In genomic region chr10:4088354-4089066, GRCh38 we compare ENCODE assay signal across 22 cellular contexts.
A peak's percentile ranks its signal among the peaks of the same experiment; 100 is the strongest.
DNase-seq lines count a peak whose midpoint lies in the region; ATAC-seq, FAIRE-seq and TF ChIP-seq lines count a peak whose summit lies in the region.
"Had no signal": no experiment of that assay in that cellular context is flagged by ENCODE, and none has a peak within 500 bp of the region (broad histone marks: within the 10 kb centered on the region; RNA-seq: fewer than 3 reads in every experiment).

No MANE protein-coding gene starts in this region.

- H2BK120ac ChIP-seq in H1 (replicated peaks; ENCODE audit: low read depth, low read length): no peak overlapping the region

- H3K79me2 ChIP-seq in HepG2 (ENCODE audit: insufficient read depth, low read length): no peaks in the 10 kb centered on the region
- H3K79me2 ChIP-seq in H1 (ENCODE audit: control insufficient read depth in 1 of 2, insufficient read depth in 2 of 2, low read length in 2 of 2): no peaks in the 10 kb centered on the region

- no peak overlapping the region for H2BK15ac ChIP-seq in H1 (ENCODE audit: low read length)

- H2AFZ ChIP-seq in HepG2 (ENCODE audit: low read length): no peak overlapping the region
- no peak overlapping the region for H2AFZ ChIP-seq in H1 (ENCODE audit: low read length)

- H3K4me3 Mint-ChIP-seq in activated CD4-positive, alpha-beta T cell treated with anti-CD3 and anti-CD28 coated beads, Interleukin-2, amount 10 ng/mL, durations not matched to agents 7 days and 5 days: no peak overlapping the region
- H3K4me3 Mint-ChIP-seq: B cell, CD14-positive monocyte had no signal

- TF ChIP-seq CTCF in HepG2 (CRISPR knock-in tag; IDR thresholded peaks at IDR 0.05): no peak
- no peak for TF ChIP-seq CTCF in right lobe of liver (IDR thresholded peaks at IDR 0.05)
- no peak for TF ChIP-seq CTCF in HEK293 (tag by site-specific recombination; IDR thresholded peaks at IDR 0.05)
- TF ChIP-seq CTCF in H1 (IDR thresholded peaks at IDR 0.05; ENCODE audit: control extremely low read depth in 1 of 3, insufficient read depth in 1 of 3, low read depth in 1 of 3, low read length in 3 of 3): no peak

- no peaks in the 10 kb centered on the region for H3K36me3 ChIP-seq in HepG2 (replicated peaks in 1 of 2; ENCODE audit: control insufficient read depth in 1 of 2, insufficient read depth in 2 of 2, low read length in 2 of 2)
- no peaks in the 10 kb centered on the region for H3K36me3 ChIP-seq in right lobe of liver
- no peaks in the 10 kb centered on the region for H3K36me3 ChIP-seq in HEK293 (ENCODE audit: control insufficient read depth in 2 of 2, insufficient read depth in 1 of 2, low read length in 2 of 2)
- no peaks in the 10 kb centered on the region for H3K36me3 ChIP-seq in H1 (ENCODE audit: control insufficient read depth in 2 of 4, insufficient read depth in 4 of 4, low read length in 3 of 4)
- H3K36me3 ChIP-seq: SJCRH30 had no signal

- peaks cover 12% of the 10 kb centered on the region for H3K9me3 Mint-ChIP-seq in activated CD4-positive, alpha-beta T cell treated with anti-CD3 and anti-CD28 coated beads, Interleukin-2, amount 10 ng/mL, durations not matched to agents 7 days and 5 days

- in situ Hi-C loops in HepG2 (cut with HindIII; ENCODE audit: extremely low pct_ligation_motif_present, low pct_unique_long_range_greater_than_20kb): no loop called here

- TF ChIP-seq RAD21 in HepG2 (CRISPR knock-in tag; IDR thresholded peaks at IDR 0.05): no peak
- no peak for TF ChIP-seq RAD21 in H1 (IDR thresholded peaks at IDR 0.05 in 1 of 2, conservative IDR thresholded peaks at IDR 0.05 in 1 of 2; ENCODE audit: low read depth in 2 of 2, low read length in 2 of 2)

- H4K91ac ChIP-seq in H1 (replicated peaks; ENCODE audit: insufficient read length, low read length): no peak overlapping the region

- intact Hi-C loops in HepG2 (cut with micrococcal nuclease; ENCODE audit: unreplicated experiment) (no loop called here), right lobe of liver (cut with DNase I) (no loop called here)

- no peak for TF ChIP-seq EP300 in HepG2 (IDR thresholded peaks at IDR 0.05; ENCODE audit: low read depth in 2 of 2, low read length in 2 of 2)
- no peak for TF ChIP-seq EP300 in HepG2 (CRISPR knock-in tag; IDR thresholded peaks at IDR 0.05; ENCODE audit: borderline replicate concordance)
- TF ChIP-seq EP300 in H1 (IDR thresholded peaks at IDR 0.05; ENCODE audit: borderline replicate concordance in 1 of 2, low read depth in 2 of 2, low read length in 2 of 2): no peak

- no peak for TF ChIP-seq POLR2A in HepG2 (IDR thresholded peaks at IDR 0.05; ENCODE audit: insufficient read depth in 1 of 2, low read depth in 2 of 2, low read length in 2 of 2)
- no peak for TF ChIP-seq POLR2A in right lobe of liver (IDR thresholded peaks at IDR 0.05)
- no peak for TF ChIP-seq POLR2A in H1 (IDR thresholded peaks at IDR 0.05; ENCODE audit: control extremely low read depth in 1 of 2, low read depth in 2 of 2, low read length in 2 of 2)

- H3K14ac ChIP-seq in H1 (ENCODE audit: insufficient read length): no peak overlapping the region

- H3K4me3 ChIP-seq in HepG2 (replicated peaks in 1 of 3; ENCODE audit: insufficient read depth in 1 of 3, low read depth in 2 of 3, low read length in 3 of 3): no peak overlapping the region
- H3K4me3 ChIP-seq in right lobe of liver: no peak overlapping the region
- H3K4me3 ChIP-seq in HEK293 (ENCODE audit: low read depth, low read length): no peak overlapping the region
- H3K4me3 ChIP-seq in H1 (ENCODE audit: extremely low read depth in 1 of 4, insufficient read depth in 2 of 4, low read depth in 3 of 4, low read length in 4 of 4): no peak overlapping the region
- H3K4me3 ChIP-seq: SJCRH30 had no signal

- H3K27me3 ChIP-seq in HepG2 (ENCODE audit: control insufficient read depth in 1 of 2, insufficient read depth in 2 of 2, low read length in 2 of 2) (peaks cover 0 to 25% of the 10 kb centered on the region in 2 experiments; a peak in 3 of 5 replicates), right lobe of liver (no peaks in the 10 kb centered on the region), H1 (replicated peaks in 1 of 4; ENCODE audit: control insufficient read depth in 3 of 4, extremely low read depth in 1 of 4, insufficient read depth in 3 of 4, low read length in 3 of 4) (no peaks in the 10 kb centered on the region)
- H3K27me3 ChIP-seq: SJCRH30 had no signal

- H2BK5ac ChIP-seq in H1 (ENCODE audit: low read depth, low read length): no peak overlapping the region

- H3K18ac ChIP-seq in H1 (ENCODE audit: extremely low read depth, low read length): no peak overlapping the region

- no peaks in the 10 kb centered on the region for H3K9me3 ChIP-seq in HepG2 (ENCODE audit: low read length)
- no peaks in the 10 kb centered on the region for H3K9me3 ChIP-seq in right lobe of liver
- H3K9me3 ChIP-seq in HEK293 (ENCODE audit: control insufficient read depth, insufficient read depth, low read depth, low read length): no peaks in the 10 kb centered on the region
- H3K9me3 ChIP-seq in H1 (ENCODE audit: insufficient read depth in 2 of 2, low read depth in 1 of 2, low read length in 1 of 2): no peaks in the 10 kb centered on the region
- H3K9me3 ChIP-seq: SJCRH30 had no signal

- POLR2A ChIA-PET in activated CD4-positive, alpha-beta T cell treated with anti-CD3 and anti-CD28 coated beads, Interleukin-2, amount 10 ng/mL, durations not matched to agents 7 days and 5 days (lab: Charles Lee): no interaction called here
- POLR2A ChIA-PET in HepG2 (lab: Yijun Ruan, JAX) (no interaction called here), HEK293 (lab: Yijun Ruan, JAX) (no interaction called here), H1 (lab: Charles Lee; ENCODE audit: partially characterized antibody) (no interaction called here)

- WGBS in HepG2 (ENCODE audit: low lambda C conversion rate): 26% methylated on average over 14 of the region's 14 CpGs
- 81% methylated on average over 14 of the region's 14 CpGs for WGBS in right lobe of liver (ENCODE audit: insufficient coverage, low coverage, low lambda C conversion rate, missing lambda C conversion rate)
- 93% methylated on average over 13 of the region's 14 CpGs; no CpG with 5 or more reads in 1 of the 2 experiments for WGBS in H1 (ENCODE audit: extremely low coverage in 1 of 2, insufficient coverage in 1 of 2, insufficient read length in 1 of 2, insufficient replicate concordance in 2 of 2, low coverage in 1 of 2, low lambda C conversion rate in 2 of 2, missing lambda C conversion rate in 1 of 2), 2 experiments

- no peaks in the 10 kb centered on the region for H3K79me1 ChIP-seq in H1 (ENCODE audit: low read depth, low read length)

- H2BK12ac ChIP-seq in H1 (ENCODE audit: low read depth, low read length): no peak overlapping the region

- CTCF ChIA-PET in activated CD4-positive, alpha-beta T cell treated with anti-CD3 and anti-CD28 coated beads, Interleukin-2, amount 10 ng/mL, durations not matched to agents 7 days and 5 days (lab: Charles Lee): interaction anchor here (1.0 kb wide), 1 partner anchor 17 kb away, joined by 3 read pairs; no protein-coding TSS in a partner anchor
- CTCF ChIA-PET in HepG2 (lab: Yijun Ruan, JAX; ENCODE audit: low intra/inter-chr PET ratio, low total read pairs) (no interaction called here), HEK293 (lab: Yijun Ruan, JAX) (no interaction called here), H1 (lab: Charles Lee; ENCODE audit: partially characterized antibody) (no interaction called here)

- H3K4me1 Mint-ChIP-seq in activated CD4-positive, alpha-beta T cell treated with anti-CD3 and anti-CD28 coated beads, Interleukin-2, amount 10 ng/mL, durations not matched to agents 7 days and 5 days: no peaks in the 10 kb centered on the region
- H3K4me1 Mint-ChIP-seq: B cell, CD14-positive monocyte had no signal

- H4K8ac ChIP-seq in H1 (ENCODE audit: extremely low read depth, insufficient read depth, low read length): no peak overlapping the region

- H3K56ac ChIP-seq in H1 (replicated peaks; ENCODE audit: insufficient read length, low read depth, low read length): no peak overlapping the region

- no peak for ATAC-seq in HepG2
- ATAC-seq in right lobe of liver: no peak

- H3K27ac Mint-ChIP-seq in activated CD4-positive, alpha-beta T cell treated with anti-CD3 and anti-CD28 coated beads, Interleukin-2, amount 10 ng/mL, durations not matched to agents 7 days and 5 days: no peak overlapping the region
- H3K27ac Mint-ChIP-seq: B cell, CD14-positive monocyte had no signal

- H2AK5ac ChIP-seq in H1 (ENCODE audit: low read depth, low read length): no peak overlapping the region

- H3K4me2 ChIP-seq in HepG2 (ENCODE audit: low read depth, low read length) (no peak overlapping the region), H1 (ENCODE audit: insufficient read depth in 1 of 2, low read depth in 2 of 2, low read length in 2 of 2) (no peak overlapping the region)

- peaks cover 3% of the 10 kb centered on the region for H3K36me3 Mint-ChIP-seq in activated CD4-positive, alpha-beta T cell treated with anti-CD3 and anti-CD28 coated beads, Interleukin-2, amount 10 ng/mL, durations not matched to agents 7 days and 5 days (ENCODE audit: low read depth)
- H3K36me3 Mint-ChIP-seq: CD14-positive monocyte had no signal

- DNase-seq in activated CD4-positive, alpha-beta T cell treated with anti-CD3 and anti-CD28 coated beads for 48 hours: peak; percentile 11
- DNase-seq in activated CD4-positive, alpha-beta T cell treated with anti-CD3 and anti-CD28 coated beads, Interleukin-2, amount 10 ng/mL, durations not matched to agents 7 days and 5 days: no peak
- DNase-seq in HepG2 (ENCODE audit: low spot score) (no peak), right lobe of liver (no peak), H1 (ENCODE audit: low read depth in 1 of 2, low spot score in 2 of 2) (no peak), COLO668 (lab: John Stamatoyannopoulos, UW; ENCODE audit: unreplicated experiment) (no peak)
- DNase-seq: DMS79, MM.1S, NCI-H1048, NCI-H1417 treated with DMSO at 0.1 percent for 48 hours, NCI-H187, NCI-H446, NCI-H526 treated with DMSO at 0.1 percent for 48 hours, OCI-M1, SJCRH30 had no signal

- H3K27ac ChIP-seq in HepG2 (ENCODE audit: extremely low read length, insufficient read depth, low read length): no peak overlapping the region
- no peak overlapping the region for H3K27ac ChIP-seq in right lobe of liver
- no peak overlapping the region for H3K27ac ChIP-seq in HEK293 (ENCODE audit: extremely low read depth, low read depth, low read length)
- no peak overlapping the region for H3K27ac ChIP-seq in H1 (ENCODE audit: low read depth, low read length)
- H3K27ac ChIP-seq: SJCRH30 had no signal

- H3K4ac ChIP-seq in H1 (replicated peaks; ENCODE audit: insufficient read length, low read depth, low read length): no peak overlapping the region

- H3K4me1 ChIP-seq in HepG2 (ENCODE audit: insufficient read depth, low read length) (no peaks in the 10 kb centered on the region), right lobe of liver (no peaks in the 10 kb centered on the region), HEK293 (ENCODE audit: control insufficient read depth, insufficient read depth, low read length) (no peaks in the 10 kb centered on the region), H1 (replicated peaks in 1 of 4; ENCODE audit: control insufficient read depth in 3 of 4, insufficient read depth in 4 of 4, low read length in 3 of 4) (peaks cover 0 to 3% (median 1%) of the 10 kb centered on the region in 4 experiments; a peak in 2 of 7 replicates)
- H3K4me1 ChIP-seq: SJCRH30 had no signal

- BruUV-seq in HepG2 (replicated peaks; lab: Mats Ljungman, UMichigan): no TSS peak

- no peak overlapping the region for H3K23ac ChIP-seq in H1 (ENCODE audit: insufficient read length)

- no peak overlapping the region for H3K9ac ChIP-seq in HepG2 (ENCODE audit: insufficient read depth, low read depth, low read length)
- H3K9ac ChIP-seq in H1 (replicated peaks in 1 of 4; ENCODE audit: extremely low read depth in 1 of 4, low read depth in 3 of 4, low read length in 3 of 4): no peak overlapping the region

- H3K23me2 ChIP-seq in H1 (ENCODE audit: low read depth, low read length): no peaks in the 10 kb centered on the region

- H4K20me1 ChIP-seq in HepG2 (ENCODE audit: insufficient read depth, low read length) (no peaks in the 10 kb centered on the region), H1 (replicated peaks in 1 of 2; ENCODE audit: control insufficient read depth in 1 of 2, insufficient read depth in 2 of 2, low read length in 2 of 2) (no peaks in the 10 kb centered on the region)

- FAIRE-seq in HepG2 (lab: Jason Lieb, UNC): no peak
- FAIRE-seq in H1 (lab: Jason Lieb, UNC): no peak
- FAIRE-seq: A204.1, D721Med, GM19239, RCC 7860 had no signal

- H2BK20ac ChIP-seq in H1 (ENCODE audit: low read length): no peak overlapping the region

- no peaks in the 10 kb centered on the region for H3K27me3 Mint-ChIP-seq in activated CD4-positive, alpha-beta T cell treated with anti-CD3 and anti-CD28 coated beads, Interleukin-2, amount 10 ng/mL, durations not matched to agents 7 days and 5 days
- H3K27me3 Mint-ChIP-seq: B cell had no signal

- H4K5ac ChIP-seq in H1 (ENCODE audit: insufficient read length, low read depth, low read length): no peak overlapping the region
